3 cellular contexts compared by ENCODE assay signal in the genomic region with DNA sequence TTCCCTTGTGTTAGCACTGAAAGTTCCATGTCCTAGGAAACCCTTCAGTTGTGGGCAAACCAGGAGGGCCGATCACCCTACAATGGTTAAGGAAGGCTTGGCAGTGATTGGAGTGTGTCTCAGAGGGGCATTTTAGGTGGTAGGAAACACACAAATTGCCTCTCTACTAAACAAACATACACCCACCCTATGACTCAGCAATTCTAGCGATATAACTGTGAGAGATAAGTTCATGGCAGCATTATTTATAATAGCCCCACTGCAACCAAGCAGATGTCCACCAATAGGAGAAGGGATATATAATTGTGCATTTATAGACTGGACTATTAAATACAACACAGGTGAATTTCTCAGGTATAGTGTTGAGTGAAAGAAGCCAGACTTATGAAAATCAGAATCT.
TF ChIP-seq lines count a peak whose summit lies in the region.

No MANE protein-coding gene starts in this region.

TF ChIP-seq in HepG2, 621 proteins besides CTCF, POLR2A, EP300 and RAD21:
- no peak for TF ChIP-seq ZNF3 (CRISPR knock-in tag; IDR thresholded peaks at IDR 0.05)
- TF ChIP-seq, protein P1, sequence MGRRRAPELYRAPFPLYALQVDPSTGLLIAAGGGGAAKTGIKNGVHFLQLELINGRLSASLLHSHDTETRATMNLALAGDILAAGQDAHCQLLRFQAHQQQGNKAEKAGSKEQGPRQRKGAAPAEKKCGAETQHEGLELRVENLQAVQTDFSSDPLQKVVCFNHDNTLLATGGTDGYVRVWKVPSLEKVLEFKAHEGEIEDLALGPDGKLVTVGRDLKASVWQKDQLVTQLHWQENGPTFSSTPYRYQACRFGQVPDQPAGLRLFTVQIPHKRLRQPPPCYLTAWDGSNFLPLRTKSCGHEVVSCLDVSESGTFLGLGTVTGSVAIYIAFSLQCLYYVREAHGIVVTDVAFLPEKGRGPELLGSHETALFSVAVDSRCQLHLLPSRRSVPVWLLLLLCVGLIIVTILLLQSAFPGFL (CRISPR knock-in tag; IDR thresholded peaks at IDR 0.05): no peak
- TF ChIP-seq ZSCAN12 (CRISPR knock-in tag; IDR thresholded peaks at IDR 0.05): no peak
- TF ChIP-seq MAFK (conservative IDR thresholded peaks at IDR 0.05 in 1 of 2, IDR thresholded peaks at IDR 0.05 in 1 of 2; ENCODE audit: low read length in 2 of 2): peak in 1 of 2 experiments; percentile 40; a peak in 1 of 4 replicates
- 0 out of 2 replicates have a peak, but pooled peaks have one; percentile 15 for TF ChIP-seq MAFF (IDR thresholded peaks at IDR 0.05; ENCODE audit: low read depth, low read length)
- peak; percentile 64; the same call in 1 of the 2 replicates for TF ChIP-seq NFE2L2 (IDR thresholded peaks at IDR 0.05; ENCODE audit: low read length)
- TF ChIP-seq ZNF367 (CRISPR knock-in tag; IDR thresholded peaks at IDR 0.05; ENCODE audit: borderline replicate concordance): no peak
- TF ChIP-seq, protein P2, sequence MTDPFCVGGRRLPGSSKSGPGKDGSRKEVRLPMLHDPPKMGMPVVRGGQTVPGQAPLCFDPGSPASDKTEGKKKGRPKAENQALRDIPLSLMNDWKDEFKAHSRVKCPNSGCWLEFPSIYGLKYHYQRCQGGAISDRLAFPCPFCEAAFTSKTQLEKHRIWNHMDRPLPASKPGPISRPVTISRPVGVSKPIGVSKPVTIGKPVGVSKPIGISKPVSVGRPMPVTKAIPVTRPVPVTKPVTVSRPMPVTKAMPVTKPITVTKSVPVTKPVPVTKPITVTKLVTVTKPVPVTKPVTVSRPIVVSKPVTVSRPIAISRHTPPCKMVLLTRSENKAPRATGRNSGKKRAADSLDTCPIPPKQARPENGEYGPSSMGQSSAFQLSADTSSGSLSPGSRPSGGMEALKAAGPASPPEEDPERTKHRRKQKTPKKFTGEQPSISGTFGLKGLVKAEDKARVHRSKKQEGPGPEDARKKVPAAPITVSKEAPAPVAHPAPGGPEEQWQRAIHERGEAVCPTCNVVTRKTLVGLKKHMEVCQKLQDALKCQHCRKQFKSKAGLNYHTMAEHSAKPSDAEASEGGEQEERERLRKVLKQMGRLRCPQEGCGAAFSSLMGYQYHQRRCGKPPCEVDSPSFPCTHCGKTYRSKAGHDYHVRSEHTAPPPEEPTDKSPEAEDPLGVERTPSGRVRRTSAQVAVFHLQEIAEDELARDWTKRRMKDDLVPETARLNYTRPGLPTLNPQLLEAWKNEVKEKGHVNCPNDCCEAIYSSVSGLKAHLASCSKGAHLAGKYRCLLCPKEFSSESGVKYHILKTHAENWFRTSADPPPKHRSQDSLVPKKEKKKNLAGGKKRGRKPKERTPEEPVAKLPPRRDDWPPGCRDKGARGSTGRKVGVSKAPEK (CRISPR knock-in tag; IDR thresholded peaks at IDR 0.05; ENCODE audit: borderline replicate concordance): no peak

TF ChIP-seq in IMR-90, 13 proteins besides CTCF, POLR2A, EP300 and RAD21:
- TF ChIP-seq RFX5 (IDR thresholded peaks at IDR 0.05; ENCODE audit: low read depth, low read length) (no peak), NFE2L2 (IDR thresholded peaks at IDR 0.05; ENCODE audit: low read depth, low read length) (peak; percentile 79)

TF ChIP-seq in H1, 55 proteins besides CTCF, POLR2A, EP300 and RAD21:
- TF ChIP-seq HDAC2 (IDR thresholded peaks at IDR 0.05; ENCODE audit: borderline replicate concordance in 1 of 2, low read depth in 2 of 2, low read length in 2 of 2): no peak
- TF ChIP-seq BACH1 (IDR thresholded peaks at IDR 0.05; ENCODE audit: low read length): 0 out of 2 replicates have a peak, but pooled peaks have one; percentile 23
- no peak for TF ChIP-seq JUND (IDR thresholded peaks at IDR 0.05; ENCODE audit: low read length)
- no peak for TF ChIP-seq RXRA (IDR thresholded peaks at IDR 0.05; ENCODE audit: insufficient read depth, low read depth, low read length)
- TF ChIP-seq PHF8 (conservative IDR thresholded peaks at IDR 0.05; ENCODE audit: low read depth, low read length): no peak
- TF ChIP-seq KDM1A (IDR thresholded peaks at IDR 0.05; ENCODE audit: borderline replicate concordance, low read length): no peak
